ENCODE assay signal across 8 cellular contexts in the genomic region with DNA sequence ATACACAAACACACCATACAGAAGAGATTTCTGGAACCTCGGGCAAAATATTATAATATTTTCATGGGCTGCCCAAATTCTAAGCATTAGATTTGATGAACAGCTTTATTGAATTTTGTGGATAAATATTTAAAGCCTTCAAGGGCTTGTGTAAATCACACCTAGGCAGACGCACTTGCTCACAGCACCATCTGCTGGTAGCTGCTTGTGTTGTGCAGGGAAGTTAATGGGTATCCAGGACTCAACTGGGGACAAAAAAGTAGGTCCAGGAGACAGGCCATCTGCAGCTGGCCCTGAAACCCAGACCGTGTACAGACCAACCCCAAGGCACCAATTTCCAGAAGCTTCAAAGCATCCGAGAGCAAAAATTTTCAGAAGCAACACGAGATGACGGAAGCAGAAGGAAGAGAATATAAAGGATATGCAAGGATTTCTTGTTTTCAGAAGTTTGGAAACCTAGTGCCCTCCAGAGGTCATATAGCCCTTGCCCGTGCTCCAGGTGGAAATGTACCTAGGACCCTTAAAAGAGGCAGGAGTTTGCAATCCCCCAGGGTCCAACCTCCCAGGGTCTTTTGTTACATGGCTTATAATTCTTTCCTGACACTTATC.
DNase-seq lines count a peak whose midpoint lies in the region; ATAC-seq, FAIRE-seq and TF ChIP-seq lines count a peak whose summit lies in the region.

No MANE protein-coding gene starts in this region.

- no peaks in the 10 kb centered on the region for H3K27me3 ChIP-seq in small intestine (ENCODE audit: control insufficient read depth in 2 of 2, insufficient read depth in 2 of 2, low read length in 2 of 2)

- no peaks in the 10 kb centered on the region for H3K4me1 ChIP-seq in small intestine (ENCODE audit: control insufficient read depth in 2 of 2, insufficient read depth in 1 of 2, low read depth in 1 of 2, low read length in 1 of 2)

- CTCF ChIA-PET in AG04449 (lab: Yijun Ruan, JAX): interaction anchor here (0.7 to 4.4 kb wide), 12 partner anchors 11 to 843 kb away, joined by 3 to 25 read pairs (median 4); no protein-coding TSS in a partner anchor

- H3K4me3 ChIP-seq in AG04449 (ENCODE audit: low read depth, low read length): no peak overlapping the region
- H3K4me3 ChIP-seq in small intestine (ENCODE audit: low read depth in 1 of 2, low read length in 2 of 2): no peak overlapping the region

- peak; percentile 66 for TF ChIP-seq CTCF in AG04449 (IDR thresholded peaks at IDR 0.05; ENCODE audit: insufficient read depth, low read length, missing control alignments)
- TF ChIP-seq CTCF in GM12873 (IDR thresholded peaks at IDR 0.05; ENCODE audit: insufficient read depth, low read depth, low read length, missing control alignments): peak; percentile 84

- 12 to 18% (median 14%) methylated on average over 7 of the region's 7 CpGs for WGBS in small intestine, 3 donors

- no peak overlapping the region for H3K27ac ChIP-seq in small intestine (ENCODE audit: low read depth in 1 of 2, low read length in 1 of 2)

- ATAC-seq in HG03175 (IDR thresholded peaks at IDR 0.05; ENCODE audit: unreplicated experiment) (peak; percentile 78), HG02588 (IDR thresholded peaks at IDR 0.05; ENCODE audit: unreplicated experiment) (no peak)

- POLR2A ChIA-PET in AG04449 (lab: Yijun Ruan, JAX): no interaction called here

- H3K36me3 ChIP-seq in small intestine (ENCODE audit: control insufficient read depth in 2 of 2, insufficient read depth in 2 of 2, low read length in 2 of 2): no peaks in the 10 kb centered on the region

- H3K9me3 ChIP-seq in small intestine (ENCODE audit: control insufficient read depth, low read depth): no peaks in the 10 kb centered on the region

- no peak for FAIRE-seq in small intestine (lab: Jason Lieb, UNC)

- DNase-seq in AG04449 (ENCODE audit: low read depth, low spot score) (peak; percentile 1), NCI-H460 (ENCODE audit: extremely low read depth, low read depth) (peak; percentile 54), amniotic epithelial cell (ENCODE audit: low read depth) (peak; percentile 10), hepatic stellate cell (ENCODE audit: low spot score) (peak; percentile 23), small intestine (peak; percentile 77)

Comparison
In these comparisons a context has a peak if more than half of its experiments do, and no peak if none do; other contexts are left out.
1. DNase-seq: peak in every context shown above with its lines; median percentile 77 in small intestine; 54 in NCI-H460; 23 in hepatic stellate cell; 10 in amniotic epithelial cell; 1 in AG04449.